Comparison of ENCODE assay signal across 1 cellular context in the genomic region with DNA sequence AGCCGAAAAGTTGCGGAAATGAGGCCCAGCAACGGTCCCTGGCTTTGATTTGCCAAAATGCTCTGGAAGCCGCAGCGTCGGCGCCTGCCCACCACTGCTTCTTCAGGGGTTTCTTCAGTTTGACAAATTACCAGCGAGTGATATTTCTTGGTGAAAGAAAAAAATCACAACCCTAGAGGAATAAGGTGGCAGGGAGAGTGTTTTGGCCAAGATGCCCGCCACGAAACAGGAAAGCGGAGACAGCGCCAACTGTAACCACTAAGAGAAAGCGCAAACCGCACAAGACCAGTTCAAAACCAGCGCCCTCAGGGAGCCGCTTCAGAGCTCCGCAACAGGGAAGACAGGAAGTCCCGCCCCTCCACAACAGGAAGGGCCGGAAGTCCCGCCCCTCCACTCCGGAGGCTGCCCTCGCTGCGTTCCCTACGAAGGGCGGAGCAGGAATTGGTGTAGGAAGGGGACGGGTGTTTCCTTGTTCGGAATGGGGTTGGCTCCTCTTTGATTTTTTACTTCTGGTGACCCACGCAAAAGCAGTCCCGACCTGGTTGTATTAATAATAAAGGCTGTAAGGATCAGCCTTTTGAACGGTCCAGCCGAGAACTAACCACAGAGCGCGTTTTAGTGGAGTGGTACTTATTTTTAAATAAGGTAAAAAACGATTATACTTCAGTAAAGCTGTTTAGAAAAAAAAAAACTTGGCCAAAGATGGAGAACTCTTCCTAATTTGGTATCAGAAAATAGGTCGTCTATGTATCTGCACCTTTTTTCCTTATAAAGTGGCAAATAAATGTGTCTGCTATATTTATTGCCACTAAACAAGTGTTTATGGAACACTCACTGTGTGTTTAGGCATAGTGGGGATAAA.
TF ChIP-seq lines count a peak whose summit lies in the region.

A gene with protein sequence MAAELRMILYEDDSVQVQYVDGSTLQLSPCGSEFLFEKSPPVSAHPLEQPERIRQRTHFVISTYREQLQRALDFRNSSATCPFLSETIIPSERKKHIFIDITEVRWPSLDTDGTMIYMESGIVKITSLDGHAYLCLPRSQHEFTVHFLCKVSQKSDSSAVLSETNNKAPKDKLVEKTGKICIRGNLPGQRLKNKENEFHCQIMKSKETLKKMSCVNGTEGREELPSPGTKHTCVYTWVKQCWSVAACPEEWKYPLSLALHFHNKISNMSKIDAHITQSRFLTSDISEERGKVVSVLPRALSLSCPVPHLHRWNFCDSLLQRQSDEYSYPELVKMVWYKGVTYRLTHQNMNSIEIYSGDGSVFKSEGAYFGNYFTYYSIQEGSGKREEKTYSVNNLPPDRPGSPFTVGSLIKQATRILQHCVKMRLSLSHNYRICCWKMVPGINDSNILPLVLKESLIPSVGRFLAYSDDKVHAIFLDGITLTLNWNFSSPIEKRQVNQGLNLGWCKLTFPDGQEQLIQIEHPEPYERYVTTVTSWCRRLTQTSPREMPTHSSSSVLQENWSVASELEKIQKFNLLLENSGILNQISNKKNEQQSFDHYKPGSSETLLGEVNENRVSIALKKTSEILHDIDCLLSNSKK (minus strand): TSS at position 333 of the 862 bp plus-strand sequence. CDS start 5,809 bp downstream, outside the sequence.

TF ChIP-seq in HepG2, 621 proteins besides CTCF, POLR2A, EP300 and RAD21 (continued from another document and continues in another):
- TF ChIP-seq, protein P1, sequence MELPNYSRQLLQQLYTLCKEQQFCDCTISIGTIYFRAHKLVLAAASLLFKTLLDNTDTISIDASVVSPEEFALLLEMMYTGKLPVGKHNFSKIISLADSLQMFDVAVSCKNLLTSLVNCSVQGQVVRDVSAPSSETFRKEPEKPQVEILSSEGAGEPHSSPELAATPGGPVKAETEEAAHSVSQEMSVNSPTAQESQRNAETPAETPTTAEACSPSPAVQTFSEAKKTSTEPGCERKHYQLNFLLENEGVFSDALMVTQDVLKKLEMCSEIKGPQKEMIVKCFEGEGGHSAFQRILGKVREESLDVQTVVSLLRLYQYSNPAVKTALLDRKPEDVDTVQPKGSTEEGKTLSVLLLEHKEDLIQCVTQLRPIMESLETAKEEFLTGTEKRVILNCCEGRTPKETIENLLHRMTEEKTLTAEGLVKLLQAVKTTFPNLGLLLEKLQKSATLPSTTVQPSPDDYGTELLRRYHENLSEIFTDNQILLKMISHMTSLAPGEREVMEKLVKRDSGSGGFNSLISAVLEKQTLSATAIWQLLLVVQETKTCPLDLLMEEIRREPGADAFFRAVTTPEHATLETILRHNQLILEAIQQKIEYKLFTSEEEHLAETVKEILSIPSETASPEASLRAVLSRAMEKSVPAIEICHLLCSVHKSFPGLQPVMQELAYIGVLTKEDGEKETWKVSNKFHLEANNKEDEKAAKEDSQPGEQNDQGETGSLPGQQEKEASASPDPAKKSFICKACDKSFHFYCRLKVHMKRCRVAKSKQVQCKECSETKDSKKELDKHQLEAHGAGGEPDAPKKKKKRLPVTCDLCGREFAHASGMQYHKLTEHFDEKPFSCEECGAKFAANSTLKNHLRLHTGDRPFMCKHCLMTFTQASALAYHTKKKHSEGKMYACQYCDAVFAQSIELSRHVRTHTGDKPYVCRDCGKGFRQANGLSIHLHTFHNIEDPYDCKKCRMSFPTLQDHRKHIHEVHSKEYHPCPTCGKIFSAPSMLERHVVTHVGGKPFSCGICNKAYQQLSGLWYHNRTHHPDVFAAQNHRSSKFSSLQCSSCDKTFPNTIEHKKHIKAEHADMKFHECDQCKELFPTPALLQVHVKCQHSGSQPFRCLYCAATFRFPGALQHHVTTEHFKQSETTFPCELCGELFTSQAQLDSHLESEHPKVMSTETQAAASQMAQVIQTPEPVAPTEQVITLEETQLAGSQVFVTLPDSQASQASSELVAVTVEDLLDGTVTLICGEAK (IDR thresholded peaks at IDR 0.05) = peak; percentile 85
- TF ChIP-seq, protein P1 (CRISPR knock-in tag; IDR thresholded peaks at IDR 0.05) = 0 out of 2 replicates have a peak, but pooled peaks have one; percentile 41
- peak; percentile 50; the same call in 1 of the 2 replicates for TF ChIP-seq ZNF788 (CRISPR knock-in tag; IDR thresholded peaks at IDR 0.05; ENCODE audit: borderline replicate concordance)
- no peak for TF ChIP-seq ZBTB1 (CRISPR knock-in tag; IDR thresholded peaks at IDR 0.05; ENCODE audit: borderline replicate concordance)
- TF ChIP-seq CCDC6 (CRISPR knock-in tag; IDR thresholded peaks at IDR 0.05) = peak; percentile 77; the same call in 1 of the 2 replicates
- TF ChIP-seq PAWR (CRISPR knock-in tag; IDR thresholded peaks at IDR 0.05; ENCODE audit: borderline replicate concordance) = no peak
- no peak for TF ChIP-seq ZNF430 (CRISPR knock-in tag; IDR thresholded peaks at IDR 0.05)
- TF ChIP-seq, protein P2, sequence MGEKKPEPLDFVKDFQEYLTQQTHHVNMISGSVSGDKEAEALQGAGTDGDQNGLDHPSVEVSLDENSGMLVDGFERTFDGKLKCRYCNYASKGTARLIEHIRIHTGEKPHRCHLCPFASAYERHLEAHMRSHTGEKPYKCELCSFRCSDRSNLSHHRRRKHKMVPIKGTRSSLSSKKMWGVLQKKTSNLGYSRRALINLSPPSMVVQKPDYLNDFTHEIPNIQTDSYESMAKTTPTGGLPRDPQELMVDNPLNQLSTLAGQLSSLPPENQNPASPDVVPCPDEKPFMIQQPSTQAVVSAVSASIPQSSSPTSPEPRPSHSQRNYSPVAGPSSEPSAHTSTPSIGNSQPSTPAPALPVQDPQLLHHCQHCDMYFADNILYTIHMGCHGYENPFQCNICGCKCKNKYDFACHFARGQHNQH (CRISPR knock-in tag; IDR thresholded peaks at IDR 0.05) = 0 out of 2 replicates have a peak, but pooled peaks have one; percentile 26
- TF ChIP-seq HES4 (CRISPR knock-in tag; IDR thresholded peaks at IDR 0.05; ENCODE audit: borderline replicate concordance) = no peak
- TF ChIP-seq, protein P3, sequence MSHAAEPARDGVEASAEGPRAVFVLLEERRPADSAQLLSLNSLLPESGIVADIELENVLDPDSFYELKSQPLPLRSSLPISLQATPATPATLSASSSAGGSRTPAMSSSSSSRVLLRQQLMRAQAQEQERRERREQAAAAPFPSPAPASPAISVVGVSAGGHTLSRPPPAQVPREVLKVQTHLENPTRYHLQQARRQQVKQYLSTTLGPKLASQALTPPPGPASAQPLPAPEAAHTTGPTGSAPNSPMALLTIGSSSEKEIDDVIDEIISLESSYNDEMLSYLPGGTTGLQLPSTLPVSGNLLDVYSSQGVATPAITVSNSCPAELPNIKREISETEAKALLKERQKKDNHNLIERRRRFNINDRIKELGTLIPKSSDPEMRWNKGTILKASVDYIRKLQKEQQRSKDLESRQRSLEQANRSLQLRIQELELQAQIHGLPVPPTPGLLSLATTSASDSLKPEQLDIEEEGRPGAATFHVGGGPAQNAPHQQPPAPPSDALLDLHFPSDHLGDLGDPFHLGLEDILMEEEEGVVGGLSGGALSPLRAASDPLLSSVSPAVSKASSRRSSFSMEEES (CRISPR knock-in tag; IDR thresholded peaks at IDR 0.05) = peak; percentile 42; the same call in 1 of the 2 replicates
- TF ChIP-seq, protein P4, sequence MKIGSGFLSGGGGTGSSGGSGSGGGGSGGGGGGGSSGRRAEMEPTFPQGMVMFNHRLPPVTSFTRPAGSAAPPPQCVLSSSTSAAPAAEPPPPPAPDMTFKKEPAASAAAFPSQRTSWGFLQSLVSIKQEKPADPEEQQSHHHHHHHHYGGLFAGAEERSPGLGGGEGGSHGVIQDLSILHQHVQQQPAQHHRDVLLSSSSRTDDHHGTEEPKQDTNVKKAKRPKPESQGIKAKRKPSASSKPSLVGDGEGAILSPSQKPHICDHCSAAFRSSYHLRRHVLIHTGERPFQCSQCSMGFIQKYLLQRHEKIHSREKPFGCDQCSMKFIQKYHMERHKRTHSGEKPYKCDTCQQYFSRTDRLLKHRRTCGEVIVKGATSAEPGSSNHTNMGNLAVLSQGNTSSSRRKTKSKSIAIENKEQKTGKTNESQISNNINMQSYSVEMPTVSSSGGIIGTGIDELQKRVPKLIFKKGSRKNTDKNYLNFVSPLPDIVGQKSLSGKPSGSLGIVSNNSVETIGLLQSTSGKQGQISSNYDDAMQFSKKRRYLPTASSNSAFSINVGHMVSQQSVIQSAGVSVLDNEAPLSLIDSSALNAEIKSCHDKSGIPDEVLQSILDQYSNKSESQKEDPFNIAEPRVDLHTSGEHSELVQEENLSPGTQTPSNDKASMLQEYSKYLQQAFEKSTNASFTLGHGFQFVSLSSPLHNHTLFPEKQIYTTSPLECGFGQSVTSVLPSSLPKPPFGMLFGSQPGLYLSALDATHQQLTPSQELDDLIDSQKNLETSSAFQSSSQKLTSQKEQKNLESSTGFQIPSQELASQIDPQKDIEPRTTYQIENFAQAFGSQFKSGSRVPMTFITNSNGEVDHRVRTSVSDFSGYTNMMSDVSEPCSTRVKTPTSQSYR (CRISPR knock-in tag; IDR thresholded peaks at IDR 0.05; ENCODE audit: borderline replicate concordance) = no peak
- TF ChIP-seq TOPORS (CRISPR knock-in tag; IDR thresholded peaks at IDR 0.05) = no peak
- no peak; the same call in 1 of the 2 replicates for TF ChIP-seq CEBPG (CRISPR knock-in tag; IDR thresholded peaks at IDR 0.05)
- peak; percentile 65 for TF ChIP-seq NR2C2 (CRISPR knock-in tag; IDR thresholded peaks at IDR 0.05; ENCODE audit: borderline replicate concordance)
- TF ChIP-seq ZNF75D (CRISPR knock-in tag; IDR thresholded peaks at IDR 0.05; ENCODE audit: borderline replicate concordance) = no peak
- TF ChIP-seq, protein P5, sequence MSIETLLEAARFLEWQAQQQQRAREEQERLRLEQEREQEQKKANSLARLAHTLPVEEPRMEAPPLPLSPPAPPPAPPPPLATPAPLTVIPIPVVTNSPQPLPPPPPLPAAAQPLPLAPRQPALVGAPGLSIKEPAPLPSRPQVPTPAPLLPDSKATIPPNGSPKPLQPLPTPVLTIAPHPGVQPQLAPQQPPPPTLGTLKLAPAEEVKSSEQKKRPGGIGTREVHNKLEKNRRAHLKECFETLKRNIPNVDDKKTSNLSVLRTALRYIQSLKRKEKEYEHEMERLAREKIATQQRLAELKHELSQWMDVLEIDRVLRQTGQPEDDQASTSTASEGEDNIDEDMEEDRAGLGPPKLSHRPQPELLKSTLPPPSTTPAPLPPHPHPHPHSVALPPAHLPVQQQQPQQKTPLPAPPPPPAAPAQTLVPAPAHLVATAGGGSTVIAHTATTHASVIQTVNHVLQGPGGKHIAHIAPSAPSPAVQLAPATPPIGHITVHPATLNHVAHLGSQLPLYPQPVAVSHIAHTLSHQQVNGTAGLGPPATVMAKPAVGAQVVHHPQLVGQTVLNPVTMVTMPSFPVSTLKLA (IDR thresholded peaks at IDR 0.05) = no peak
- no peak for TF ChIP-seq JUND (CRISPR knock-in tag; IDR thresholded peaks at IDR 0.05)
- TF ChIP-seq ZIK1 (CRISPR knock-in tag; IDR thresholded peaks at IDR 0.05; ENCODE audit: borderline replicate concordance, low read depth) = no peak
- TF ChIP-seq NFKBIZ (CRISPR knock-in tag; IDR thresholded peaks at IDR 0.05) = no peak
- TF ChIP-seq ZSCAN21 (CRISPR knock-in tag; IDR thresholded peaks at IDR 0.05; ENCODE audit: borderline replicate concordance) = no peak; the same call in 1 of the 2 replicates
- no peak for TF ChIP-seq HOXA7 (CRISPR knock-in tag; IDR thresholded peaks at IDR 0.05)
- TF ChIP-seq SRSF4 (IDR thresholded peaks at IDR 0.05; ENCODE audit: low read depth, low read length, poor library complexity, severe bottlenecking) = no peak
- no peak for TF ChIP-seq ZNF616 (CRISPR knock-in tag; IDR thresholded peaks at IDR 0.05; ENCODE audit: low read depth)
- TF ChIP-seq, protein P6, sequence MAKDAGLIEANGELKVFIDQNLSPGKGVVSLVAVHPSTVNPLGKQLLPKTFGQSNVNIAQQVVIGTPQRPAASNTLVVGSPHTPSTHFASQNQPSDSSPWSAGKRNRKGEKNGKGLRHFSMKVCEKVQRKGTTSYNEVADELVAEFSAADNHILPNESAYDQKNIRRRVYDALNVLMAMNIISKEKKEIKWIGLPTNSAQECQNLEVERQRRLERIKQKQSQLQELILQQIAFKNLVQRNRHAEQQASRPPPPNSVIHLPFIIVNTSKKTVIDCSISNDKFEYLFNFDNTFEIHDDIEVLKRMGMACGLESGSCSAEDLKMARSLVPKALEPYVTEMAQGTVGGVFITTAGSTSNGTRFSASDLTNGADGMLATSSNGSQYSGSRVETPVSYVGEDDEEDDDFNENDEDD (CRISPR knock-in tag; IDR thresholded peaks at IDR 0.05; ENCODE audit: borderline replicate concordance) = peak; percentile 96
- no peak for TF ChIP-seq CENPT (CRISPR knock-in tag; IDR thresholded peaks at IDR 0.05; ENCODE audit: low read depth)
- no peak for TF ChIP-seq CHD4 (IDR thresholded peaks at IDR 0.05; ENCODE audit: borderline replicate concordance, low read length)
- no peak for TF ChIP-seq ZNF720 (CRISPR knock-in tag; IDR thresholded peaks at IDR 0.05)
- TF ChIP-seq ZFP62 (CRISPR knock-in tag; IDR thresholded peaks at IDR 0.05) = no peak
- TF ChIP-seq, protein P7, sequence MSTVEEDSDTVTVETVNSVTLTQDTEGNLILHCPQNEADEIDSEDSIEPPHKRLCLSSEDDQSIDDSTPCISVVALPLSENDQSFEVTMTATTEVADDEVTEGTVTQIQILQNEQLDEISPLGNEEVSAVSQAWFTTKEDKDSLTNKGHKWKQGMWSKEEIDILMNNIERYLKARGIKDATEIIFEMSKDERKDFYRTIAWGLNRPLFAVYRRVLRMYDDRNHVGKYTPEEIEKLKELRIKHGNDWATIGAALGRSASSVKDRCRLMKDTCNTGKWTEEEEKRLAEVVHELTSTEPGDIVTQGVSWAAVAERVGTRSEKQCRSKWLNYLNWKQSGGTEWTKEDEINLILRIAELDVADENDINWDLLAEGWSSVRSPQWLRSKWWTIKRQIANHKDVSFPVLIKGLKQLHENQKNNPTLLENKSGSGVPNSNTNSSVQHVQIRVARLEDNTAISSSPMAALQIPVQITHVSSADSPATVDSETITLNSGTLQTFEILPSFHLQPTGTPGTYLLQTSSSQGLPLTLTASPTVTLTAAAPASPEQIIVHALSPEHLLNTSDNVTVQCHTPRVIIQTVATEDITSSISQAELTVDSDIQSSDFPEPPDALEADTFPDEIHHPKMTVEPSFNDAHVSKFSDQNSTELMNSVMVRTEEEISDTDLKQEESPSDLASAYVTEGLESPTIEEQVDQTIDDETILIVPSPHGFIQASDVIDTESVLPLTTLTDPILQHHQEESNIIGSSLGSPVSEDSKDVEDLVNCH (CRISPR knock-in tag; IDR thresholded peaks at IDR 0.05) = no peak
